In the genomic region with DNA sequence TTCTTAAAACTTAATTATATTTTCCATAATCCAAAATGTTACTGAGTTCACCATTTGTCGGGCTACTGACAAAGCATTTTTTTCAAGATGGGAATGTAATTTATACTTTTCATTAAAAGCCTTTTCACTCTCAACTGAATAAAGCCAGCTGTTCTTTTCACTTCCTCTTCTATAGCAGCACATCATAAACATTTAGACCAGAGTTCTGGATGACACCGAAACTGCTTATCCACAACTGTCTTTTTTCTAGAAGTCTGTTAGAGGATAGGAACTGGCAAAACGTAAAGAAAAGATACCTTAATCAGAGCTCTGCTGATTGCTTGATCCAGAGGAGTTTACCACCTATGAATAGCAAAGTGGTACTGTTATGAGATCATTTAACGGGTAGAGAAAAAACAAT, we compare ENCODE assay signal across 25 cellular contexts.
A peak's percentile ranks its signal among the peaks of the same experiment; 100 is the strongest.
DNase-seq lines count a peak whose midpoint lies in the region; ATAC-seq lines count a peak whose summit lies in the region.
"Had no signal": no experiment of that assay in that cellular context is flagged by ENCODE, and none has a peak within 500 bp of the region (broad histone marks: within the 10 kb centered on the region; RNA-seq: fewer than 3 reads in every experiment).

No MANE protein-coding gene starts in this region.

- H3K9me3 ChIP-seq in neuron (ENCODE audit: low read length), result no peaks in the 10 kb centered on the region
- H3K9me3 ChIP-seq: adrenal gland, breast epithelium, colonic mucosa, thoracic aorta had no signal

- H3K4me3 Mint-ChIP-seq in stimulated activated effector memory CD8-positive, alpha-beta T cell treated with anti-CD3 and anti-CD28 coated beads, Interleukin-12 subunit alpha, Interleukin-12 subunit beta, amount 100 ng/mL, for 72 hours, result no peak overlapping the region
- H3K4me3 Mint-ChIP-seq: activated CD4-positive, alpha-beta memory T cell treated with anti-CD3 and anti-CD28 coated beads for 36 hours; CD8-positive, alpha-beta T cell; endodermal cell; memory B cell; naive B cell had no signal

- ATAC-seq in GM18858 (IDR thresholded peaks at IDR 0.05; ENCODE audit: unreplicated experiment) (peak; percentile 67), HG03103 (IDR thresholded peaks at IDR 0.05; ENCODE audit: low read depth, unreplicated experiment) (peak; percentile 78)
- ATAC-seq in stimulated activated effector memory CD8-positive, alpha-beta T cell treated with anti-CD3 and anti-CD28 coated beads, Interleukin-12 subunit alpha, Interleukin-12 subunit beta, amount 100 ng/mL, for 72 hours, result no peak
- ATAC-seq: CD8-positive, alpha-beta T cell; HepG2; sciatic nerve had no signal

- no peaks in the 10 kb centered on the region for H3K36me3 Mint-ChIP-seq in stimulated activated effector memory CD8-positive, alpha-beta T cell treated with anti-CD3 and anti-CD28 coated beads, Interleukin-12 subunit alpha, Interleukin-12 subunit beta, amount 100 ng/mL, for 72 hours
- H3K36me3 Mint-ChIP-seq: activated CD4-positive, alpha-beta memory T cell treated with anti-CD3 and anti-CD28 coated beads for 36 hours; CD8-positive, alpha-beta T cell; memory B cell; naive B cell had no signal

- DNase-seq in NOMO-1 treated with dmso at 0.1 percent for 144 hours (lab: John Stamatoyannopoulos, UW; ENCODE audit: unreplicated experiment) (peak; percentile 20), activated gamma-delta T cell treated with Interleukin-2 at 50 U/mL for 16 hours (no peak), HUDEP-2 (lab: John Stamatoyannopoulos, UW; ENCODE audit: unreplicated experiment in 76 of 76) (no peak)
- DNase-seq in stimulated activated effector memory CD8-positive, alpha-beta T cell treated with anti-CD3 and anti-CD28 coated beads, Interleukin-12 subunit alpha, Interleukin-12 subunit beta, amount 100 ng/mL, for 72 hours (ENCODE audit: low spot score in 2 of 2), result no peak
- DNase-seq: activated CD4-positive, alpha-beta memory T cell treated with anti-CD3 and anti-CD28 coated beads for 36 hours; activated CD4-positive, CD25-positive, alpha-beta regulatory T cell; activated effector memory CD4-positive, alpha-beta T cell treated with anti-CD3 and anti-CD28 coated beads, Interleukin-2, amount 50 U/mL, for 16 hours; adrenal gland; CD8-positive, alpha-beta T cell; colonic mucosa; DMS53; endodermal cell; naive B cell; NCI-H146; NCI-H2227 treated with DMSO at 0.1 percent for 48 hours; NCI-H774; T-helper 9 cell had no signal

- no peak overlapping the region for H3K27ac Mint-ChIP-seq in stimulated activated effector memory CD8-positive, alpha-beta T cell treated with anti-CD3 and anti-CD28 coated beads, Interleukin-12 subunit alpha, Interleukin-12 subunit beta, amount 100 ng/mL, for 72 hours
- H3K27ac Mint-ChIP-seq: activated CD4-positive, alpha-beta memory T cell treated with anti-CD3 and anti-CD28 coated beads for 36 hours; CD8-positive, alpha-beta T cell; endodermal cell; memory B cell; naive B cell had no signal

- no peaks in the 10 kb centered on the region for H3K27me3 ChIP-seq in neuron (ENCODE audit: insufficient read depth, low read length)
- H3K27me3 ChIP-seq: adrenal gland, breast epithelium, colonic mucosa had no signal

- peak overlapping the region; percentile 17 for H2AFZ ChIP-seq in neuron (ENCODE audit: low read depth, low read length)

- H3K36me3 ChIP-seq in neuron (ENCODE audit: insufficient read depth, low read length), result no peaks in the 10 kb centered on the region
- H3K36me3 ChIP-seq: adrenal gland, breast epithelium, colonic mucosa, thoracic aorta had no signal

- H3K4me1 ChIP-seq in neuron (ENCODE audit: insufficient read depth, low read length), result peaks cover 11% of the 10 kb centered on the region
- H3K4me1 ChIP-seq: adrenal gland, breast epithelium, colonic mucosa had no signal

- H3K4me3 ChIP-seq in neuron (ENCODE audit: low read length), result no peak overlapping the region
- H3K4me3 ChIP-seq: adrenal gland, breast epithelium, colonic mucosa, thoracic aorta had no signal

- peaks cover 10% of the 10 kb centered on the region for H3K9me3 Mint-ChIP-seq in stimulated activated effector memory CD8-positive, alpha-beta T cell treated with anti-CD3 and anti-CD28 coated beads, Interleukin-12 subunit alpha, Interleukin-12 subunit beta, amount 100 ng/mL, for 72 hours
- H3K9me3 Mint-ChIP-seq: CD8-positive, alpha-beta T cell; endodermal cell; memory B cell had no signal

- no peaks in the 10 kb centered on the region for H3K4me1 Mint-ChIP-seq in stimulated activated effector memory CD8-positive, alpha-beta T cell treated with anti-CD3 and anti-CD28 coated beads, Interleukin-12 subunit alpha, Interleukin-12 subunit beta, amount 100 ng/mL, for 72 hours
- H3K4me1 Mint-ChIP-seq: memory B cell had no signal
